ENCODE assay signal across 21 cellular contexts in the genomic region with DNA sequence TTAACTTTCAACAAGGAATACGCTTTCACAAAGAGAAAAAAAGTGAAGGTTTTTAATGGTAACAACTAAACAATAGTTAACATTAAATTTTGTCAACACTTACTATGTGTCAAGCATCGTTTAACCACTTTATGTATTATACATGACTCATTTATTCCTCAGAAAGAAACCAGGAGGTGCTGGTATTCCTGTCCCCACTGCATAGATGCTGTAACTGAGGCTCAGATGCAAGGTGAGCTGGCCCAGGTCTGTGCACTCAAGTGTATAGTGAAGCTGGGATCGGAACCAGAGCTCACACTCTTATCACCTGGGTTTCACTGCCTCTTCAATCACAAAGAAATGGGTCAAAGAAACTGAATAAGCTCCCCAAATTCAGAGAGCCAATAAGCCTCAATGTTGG. TPM values are rescaled to one million over a fixed set of nuclear protein-coding genes. Genes with fewer than 3 reads are reported as not detected.
"Had no signal": no experiment of that assay in that cellular context is flagged by ENCODE, and none has a peak within 500 bp of the region (broad histone marks: within the 10 kb centered on the region; RNA-seq: fewer than 3 reads in every experiment).

No MANE protein-coding gene starts in this region.

- H3K27ac ChIP-seq: HL-60, SJSA1, SK-N-MC had no signal

- DNase-seq: Karpas-422, KG1, MG63, NCI-H1092, NCI-H1105 treated with DMSO at 0.1 percent for 48 hours, NCI-H1417 treated with DMSO at 0.1 percent for 48 hours, NCI-H146, NCI-H1694 treated with DMSO at 0.1 percent for 48 hours, NCI-H1930, NCI-H2081, NCI-H2107, NCI-H2227 treated with DMSO at 0.1 percent for 48 hours, NCI-H524, NCI-H69, NCI-H774, Right ventricle myocardium superior, RPMI8226, SIG-M5 had no signal

- H3K27me3 ChIP-seq: MG63 had no signal

- H3K9me3 ChIP-seq: MG63, SJSA1 had no signal

- H3K36me3 ChIP-seq: MG63, SJSA1 had no signal

- H3K4me3 ChIP-seq: MG63, SJSA1, SK-N-MC had no signal

RNA-seq across cellular contexts. Expression of a gene that starts 16.5 kb away (rescaled TPM):
- total RNA-seq: Right ventricle myocardium superior had no signal
